ENCODE assay signal across 8 cellular contexts in the genomic region with DNA sequence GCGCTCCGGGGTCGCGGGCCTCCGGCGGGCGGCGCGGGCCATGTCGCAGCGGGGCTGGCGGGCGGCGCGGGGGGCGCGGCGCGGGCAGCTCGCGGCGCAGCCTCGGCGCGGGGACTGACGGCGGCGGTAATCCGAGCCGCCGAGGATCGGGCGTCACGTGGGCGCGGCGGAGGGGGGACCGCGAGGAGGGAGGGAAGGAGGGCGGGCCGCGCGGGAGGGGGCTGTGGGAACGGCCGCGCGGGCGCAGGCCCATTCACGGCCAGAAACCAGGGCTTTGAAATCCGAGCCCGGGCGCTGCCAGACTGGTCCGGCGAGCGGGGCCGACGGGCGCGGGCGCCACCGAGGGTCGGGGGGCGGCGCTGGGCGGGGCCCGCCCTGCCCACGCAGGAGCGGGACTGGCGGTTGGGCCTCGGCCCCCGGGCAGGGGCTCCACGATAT. TPM values are rescaled to one million over a fixed set of nuclear protein-coding genes. Genes with fewer than 3 reads are reported as not detected.
DNase-seq lines count a peak whose midpoint lies in the region; ATAC-seq and TF ChIP-seq lines count a peak whose summit lies in the region.

A gene with protein sequence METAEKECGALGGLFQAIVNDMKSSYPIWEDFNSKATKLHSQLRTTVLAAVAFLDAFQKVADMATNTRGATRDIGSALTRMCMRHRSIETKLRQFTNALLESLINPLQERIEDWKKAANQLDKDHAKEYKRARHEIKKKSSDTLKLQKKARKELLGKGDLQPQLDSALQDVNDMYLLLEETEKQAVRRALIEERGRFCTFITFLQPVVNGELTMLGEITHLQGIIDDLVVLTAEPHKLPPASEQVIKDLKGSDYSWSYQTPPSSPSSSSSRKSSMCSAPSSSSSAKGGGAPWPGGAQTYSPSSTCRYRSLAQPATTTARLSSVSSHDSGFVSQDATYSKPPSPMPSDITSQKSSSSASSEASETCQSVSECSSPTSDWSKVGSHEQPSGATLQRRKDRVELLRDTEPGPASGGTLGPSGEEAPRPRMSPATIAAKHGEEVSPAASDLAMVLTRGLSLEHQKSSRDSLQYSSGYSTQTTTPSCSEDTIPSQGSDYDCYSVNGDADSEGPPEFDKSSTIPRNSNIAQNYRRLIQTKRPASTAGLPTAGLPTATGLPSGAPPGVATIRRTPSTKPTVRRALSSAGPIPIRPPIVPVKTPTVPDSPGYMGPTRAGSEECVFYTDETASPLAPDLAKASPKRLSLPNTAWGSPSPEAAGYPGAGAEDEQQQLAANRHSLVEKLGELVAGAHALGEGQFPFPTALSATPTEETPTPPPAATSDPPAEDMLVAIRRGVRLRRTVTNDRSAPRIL (minus strand): TSS at position 116 of the 438 bp plus-strand sequence. CDS start 262 bp downstream, outside the sequence.

- ATAC-seq in RWPE2 (ENCODE audit: low read depth) (peak; percentile 68), HG03175 (IDR thresholded peaks at IDR 0.05; ENCODE audit: unreplicated experiment) (no peak)

- H3K27ac ChIP-seq in HUES48 (ENCODE audit: low read depth, low read length) (peak within 1 kb of the TSS; percentile 5), RWPE2 (ENCODE audit: poor library complexity, severe bottlenecking) (peak within 1 kb of the TSS; percentile 92)

- intact Hi-C loops in Caco-2 (cut with micrococcal nuclease; ENCODE audit: unreplicated experiment) = loop anchor here (1.0 kb wide), 1 partner anchor 8 kb away; no protein-coding TSS in a partner anchor

- POLR2A ChIA-PET in Caco-2 (lab: Charles Lee) = no interaction called here

- peaks cover 39% of the 10 kb centered on the region for H3K4me1 ChIP-seq in Caco-2
- H3K4me1 ChIP-seq in HUES48 (ENCODE audit: control insufficient read depth, insufficient read depth, low read length) = peaks cover 16% of the 10 kb centered on the region
- peaks cover 63% of the 10 kb centered on the region for H3K4me1 ChIP-seq in RWPE2 (ENCODE audit: insufficient read depth, poor library complexity, severe bottlenecking)
- peaks cover 87% of the 10 kb centered on the region for H3K4me1 ChIP-seq in skeletal muscle satellite cell (ENCODE audit: control insufficient read depth, insufficient read depth, low read length)

- H3K27me3 ChIP-seq in Caco-2 (replicated peaks; ENCODE audit: control insufficient read depth, insufficient read depth, low read length) (no peaks in the 10 kb centered on the region), HUES48 (ENCODE audit: control insufficient read depth, insufficient read depth, low read length) (peaks cover 4% of the 10 kb centered on the region; the same call in 1 of the 2 replicates), RWPE2 (ENCODE audit: insufficient read depth, poor library complexity, severe bottlenecking) (no peaks in the 10 kb centered on the region), skeletal muscle satellite cell (ENCODE audit: control insufficient read depth, insufficient read depth, low read length) (no peaks in the 10 kb centered on the region)

- peak within 1 kb of the TSS; percentile 95 for H3K4me3 ChIP-seq in Caco-2 (ENCODE audit: low read depth, low read length)
- peak within 1 kb of the TSS; percentile 79 for H3K4me3 ChIP-seq in HUES48 (ENCODE audit: low read depth, low read length)
- peak within 1 kb of the TSS; percentile 92 for H3K4me3 ChIP-seq in RWPE2 (ENCODE audit: severe bottlenecking)
- peak within 1 kb of the TSS; percentile 90 for H3K4me3 ChIP-seq in skeletal muscle satellite cell (ENCODE audit: low read length)

- H3K27ac Mint-ChIP-seq in Caco-2 (ENCODE audit: unreplicated experiment) = peak within 1 kb of the TSS; percentile 69

- H3K9me3 Mint-ChIP-seq in Caco-2 (ENCODE audit: unreplicated experiment) = no peaks in the 10 kb centered on the region

- peak within 1 kb of the TSS; percentile 100 for H3K4me2 ChIP-seq in skeletal muscle satellite cell (ENCODE audit: low read length)

- no TSS peak for BruUV-seq in Caco-2 (replicated peaks; lab: Mats Ljungman, UMichigan)

- TF ChIP-seq CTCF in Caco-2 (IDR thresholded peaks at IDR 0.05; ENCODE audit: insufficient read depth in 1 of 2, low read depth in 1 of 2, low read length in 1 of 2, severe bottlenecking in 1 of 2, unreplicated experiment in 1 of 2) (no peak), RWPE2 (IDR thresholded peaks at IDR 0.05; ENCODE audit: poor library complexity, severe bottlenecking) (no peak)

- peak; percentile 80 to 87 for DNase-seq in Caco-2
- DNase-seq in RWPE2 (ENCODE audit: low spot score) = no peak
- DNase-seq in cerebellum (ENCODE audit: low spot score) = peak; percentile 94
- DNase-seq in iPS-NIHi7 (ENCODE audit: extremely low spot score) = peak; percentile 92
- no peak for DNase-seq in activated effector memory CD4-positive, alpha-beta T cell treated with anti-CD3 and anti-CD28 coated beads, Interleukin-2, amount 50 U/mL, for 16 hours

- H3K27me3 Mint-ChIP-seq in Caco-2 (ENCODE audit: insufficient read depth, unreplicated experiment) = no peaks in the 10 kb centered on the region

- H3K36me3 ChIP-seq in Caco-2 (ENCODE audit: control insufficient read depth, insufficient read depth, low read length) (peaks cover 2% of the 10 kb centered on the region; the same call in 1 of the 2 replicates), HUES48 (ENCODE audit: control insufficient read depth, insufficient read depth, low read length) (0 out of 2 replicates have a peak, but pooled peaks cover 2% of the 10 kb centered on the region), RWPE2 (ENCODE audit: low read depth) (peaks cover 34% of the 10 kb centered on the region), skeletal muscle satellite cell (ENCODE audit: insufficient read depth, low read length) (peaks cover 13% of the 10 kb centered on the region)

- no peaks in the 10 kb centered on the region for H3K9me3 ChIP-seq in Caco-2
- H3K9me3 ChIP-seq in HUES48 (ENCODE audit: control insufficient read depth, insufficient read depth, low read length) = no peaks in the 10 kb centered on the region
- no peaks in the 10 kb centered on the region for H3K9me3 ChIP-seq in RWPE2 (ENCODE audit: severe bottlenecking)
- H3K9me3 ChIP-seq in skeletal muscle satellite cell (replicated peaks; ENCODE audit: low read length) = no peaks in the 10 kb centered on the region

- H3K36me3 Mint-ChIP-seq in Caco-2 (ENCODE audit: insufficient read depth, unreplicated experiment) = peaks cover 24% of the 10 kb centered on the region

- H3K9ac ChIP-seq in HUES48 (ENCODE audit: low read depth, low read length) = peak within 1 kb of the TSS; percentile 51; the same call in 1 of the 2 replicates
- H3K9ac ChIP-seq in skeletal muscle satellite cell (ENCODE audit: low read depth, low read length) = peak within 1 kb of the TSS; percentile 90

- CTCF ChIA-PET in Caco-2 (lab: Charles Lee) = no interaction called here

- H3K4me3 Mint-ChIP-seq in Caco-2 (ENCODE audit: unreplicated experiment) = peak within 1 kb of the TSS; percentile 76

- H3K4me1 Mint-ChIP-seq in Caco-2 (ENCODE audit: low read depth, unreplicated experiment) = peaks cover 29% of the 10 kb centered on the region

RNA-seq across cellular contexts. Expression of the gene that starts here (rescaled TPM):
- total RNA-seq in Caco-2 (2022) (45.5 and 64.1 TPM in 2 replicates), cerebellum (49.0 TPM)
- total RNA-seq in skeletal muscle satellite cell (2012; rRNA removed) = 17.0 and 25.6 TPM in 2 replicates

Comparison
In these comparisons a context has a peak if more than half of its experiments do, and no peak if none do; other contexts are left out.
1. DNase-seq: peak in Caco-2 (2 of 2), cerebellum (single experiment) and iPS-NIHi7 (single experiment); none in RWPE2 (single experiment) and activated effector memory CD4-positive, alpha-beta T cell treated with anti-CD3 and anti-CD28 coated beads, Interleukin-2, amount 50 U/mL, for 16 hours (single experiment).
2. Peak in every context shown above with its lines, with median percentiles within 50 percentile points of each other: H3K4me3 ChIP-seq.